Comparison of ENCODE assay signal across 10 cellular contexts in genomic region chr1:50132495-50132894, GRCh38. TPM values are rescaled to one million over a fixed set of nuclear protein-coding genes. Genes with fewer than 3 reads are reported as not detected.
"Had no signal": no experiment of that assay in that cellular context is flagged by ENCODE, and none has a peak within 500 bp of the region (broad histone marks: within the 10 kb centered on the region; RNA-seq: fewer than 3 reads in every experiment).

No MANE protein-coding gene starts in this region.

- FAIRE-seq: HTR-8/SVneo had no signal

- DNase-seq: GM23248, GOT3, H7, HFFc6, KG1 had no signal

- H3K4me1 ChIP-seq: HAP-1 had no signal

- H2AFZ ChIP-seq: GM23248 had no signal

- H3K27ac ChIP-seq: GM23248 had no signal

- ATAC-seq: HCT116 had no signal

- H3K9ac ChIP-seq: GM23248 had no signal

- H3K9me3 ChIP-seq: HAP-1 had no signal

- H3K4me3 ChIP-seq: GM23248, HAP-1 had no signal

- H3K36me3 ChIP-seq: HAP-1 had no signal

RNA-seq across cellular contexts. Expression of gene ELAVL4, which starts 23.8 kb away (rescaled TPM):
- total RNA-seq: GM23248, HFFc6, HT-29 had no signal
- polyA plus RNA-seq: IgD-negative memory B cell had no signal
